In the genomic region with DNA sequence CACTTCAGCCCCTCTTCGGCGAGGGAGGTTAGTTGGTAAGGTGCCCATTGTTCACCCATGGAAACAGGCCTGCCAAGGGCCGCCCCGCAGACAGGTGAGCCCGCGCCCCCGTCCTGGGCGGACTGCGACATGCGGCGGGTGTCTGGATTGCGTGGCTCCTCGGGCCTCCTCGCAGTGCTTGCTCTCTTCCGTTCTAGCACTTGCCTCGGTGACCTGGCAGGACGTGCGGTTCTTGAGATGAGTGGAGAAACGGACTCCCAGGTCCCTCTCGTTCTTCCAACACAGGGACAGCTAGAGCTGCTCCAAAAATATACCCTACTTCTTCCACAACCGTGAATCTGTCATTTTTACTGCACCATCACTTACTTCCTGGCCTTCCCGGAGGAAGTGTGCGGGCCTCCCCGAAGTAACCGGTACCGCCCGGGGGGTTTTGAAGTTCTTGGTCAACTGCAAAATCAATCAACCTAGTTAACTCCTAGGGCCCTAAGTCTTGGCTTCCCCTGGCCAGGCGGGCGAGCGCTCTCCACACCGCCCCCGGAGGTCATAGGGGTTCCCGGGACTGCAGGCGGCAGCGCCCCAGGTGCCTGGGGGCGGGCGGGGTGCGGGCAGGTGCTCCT, we compare ENCODE assay signal across 8 cellular contexts. TPM values are rescaled to one million over a fixed set of nuclear protein-coding genes. Genes with fewer than 3 reads are reported as not detected.
DNase-seq lines count a peak whose midpoint lies in the region; ATAC-seq, FAIRE-seq and TF ChIP-seq lines count a peak whose summit lies in the region.

No MANE protein-coding gene starts in this region.

- peak overlapping the region; percentile 47 to 92 for H3K27ac ChIP-seq in lung (ENCODE audit: low read depth in 1 of 2, low read length in 1 of 2)

- DNase-seq in activated CD4-positive, CD25-positive, alpha-beta regulatory T cell treated with anti-CD3 and anti-CD28 coated beads, Interleukin-2, amount 50 U/mL, for 16 hours (ENCODE audit: low read depth, low spot score), result peak; percentile 12
- DNase-seq in chondrocyte (ENCODE audit: low spot score) (no peak), lung (ENCODE audit: low spot score) (peak; percentile 54), RCC 7860 (ENCODE audit: low spot score) (no peak), cortex of kidney (lab: John Stamatoyannopoulos, UW) (no peak)
- DNase-seq in stimulated activated CD8-positive, alpha-beta memory T cell treated with anti-CD3 and anti-CD28 coated beads, Interleukin-15, amount 100 ng/mL, for 4 hours (ENCODE audit: low read depth in 2 of 2), result peak; percentile 6 to 10

- peaks cover 3% of the 10 kb centered on the region for H3K9me3 Mint-ChIP-seq in chondrocyte (ENCODE audit: low read depth)

- H3K4me3 Mint-ChIP-seq in chondrocyte (ENCODE audit: unreplicated experiment), result peak overlapping the region; percentile 72

- H3K4me3 ChIP-seq in lung, result no peak overlapping the region

- TF ChIP-seq CTCF in chondrocyte (IDR thresholded peaks at IDR 0.05) (no peak), lung (IDR thresholded peaks at IDR 0.05; ENCODE audit: control extremely low read depth, extremely low read depth) (no peak)

- no peaks in the 10 kb centered on the region for H3K27me3 ChIP-seq in lung (ENCODE audit: control insufficient read depth, insufficient read depth)

- FAIRE-seq in RCC 7860 (lab: Jason Lieb, UNC), result no peak

- no peak overlapping the region for H3K27ac Mint-ChIP-seq in chondrocyte (ENCODE audit: unreplicated experiment)

- ATAC-seq in GM18873 (IDR thresholded peaks at IDR 0.05; ENCODE audit: low FRiP score, unreplicated experiment) (peak; percentile 36), HG03108 (IDR thresholded peaks at IDR 0.05; ENCODE audit: unreplicated experiment) (peak; percentile 28), lung (ENCODE audit: insufficient read depth, low FRiP score) (peak; percentile 13)

- H3K36me3 ChIP-seq in lung (ENCODE audit: control insufficient read depth in 2 of 2, insufficient read depth in 2 of 2, low read length in 2 of 2), result no peaks in the 10 kb centered on the region

- H3K9me3 ChIP-seq in lung (ENCODE audit: control insufficient read depth in 2 of 2, insufficient read depth in 1 of 2, low read length in 1 of 2), result no peaks in the 10 kb centered on the region

- H3K4me1 ChIP-seq in lung (ENCODE audit: control insufficient read depth in 2 of 2, insufficient read depth in 2 of 2, low read length in 2 of 2), result no peaks in the 10 kb centered on the region

- WGBS in lung, 2 donors, result 20 to 33% methylated on average over 38 of the region's 38 CpGs

- H3K27me3 Mint-ChIP-seq in chondrocyte (ENCODE audit: low read depth), result no peaks in the 10 kb centered on the region

- peaks cover 34% of the 10 kb centered on the region for H3K4me1 Mint-ChIP-seq in chondrocyte (ENCODE audit: low read depth)

- peaks cover 2% of the 10 kb centered on the region for H3K36me3 Mint-ChIP-seq in chondrocyte (ENCODE audit: low read depth)

RNA-seq across cellular contexts. Expression of gene ZBTB44, which starts 0.7 kb away (rescaled TPM):
- total RNA-seq in chondrocyte (18.4 to 25.3 TPM (median 21.2 TPM) in 3 replicates), lung (10 to 100 TPM; 30.1 to 72.7 TPM)
- polyA plus RNA-seq in lung, result 10 to 100 TPM in 1 of 2 donors, 1 to 10 TPM in 1; 8.6 to 11.4 TPM

Comparison
In these comparisons a context has a peak if more than half of its experiments do, and no peak if none do; other contexts are left out.
1. DNase-seq: peak in activated CD4-positive, CD25-positive, alpha-beta regulatory T cell treated with anti-CD3 and anti-CD28 coated beads, Interleukin-2, amount 50 U/mL, for 16 hours (single experiment), lung (single experiment) and stimulated activated CD8-positive, alpha-beta memory T cell treated with anti-CD3 and anti-CD28 coated beads, Interleukin-15, amount 100 ng/mL, for 4 hours (2 of 2); none in chondrocyte (single experiment), RCC 7860 (single experiment) and cortex of kidney (single experiment).
2. Peak in every context shown above with its lines, with median percentiles within 50 percentile points of each other: ATAC-seq.